Comparison of ENCODE assay signal across 1 cellular context in the genomic region with DNA sequence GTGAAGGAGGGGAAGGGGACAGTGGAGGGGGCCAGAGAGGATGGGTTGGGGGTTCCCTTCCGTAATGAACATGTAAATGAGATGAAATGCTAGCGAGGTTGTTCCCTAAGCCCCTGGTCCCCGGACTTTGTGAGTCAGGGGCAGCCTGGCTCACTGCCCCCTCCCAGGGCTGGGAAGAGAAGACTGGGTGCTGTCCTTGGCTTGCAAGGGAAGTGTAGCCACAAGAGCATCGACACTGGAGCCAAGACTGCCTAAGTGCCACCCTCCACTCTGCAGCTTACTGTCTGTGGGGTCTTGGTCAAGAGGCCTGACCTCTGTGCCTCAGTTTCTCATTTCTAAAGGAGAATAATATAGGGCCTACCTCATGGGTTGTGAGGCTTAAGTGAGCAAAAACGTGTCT.
TF ChIP-seq lines count a peak whose summit lies in the region.

No MANE protein-coding gene starts in this region.

TF ChIP-seq in H1, 55 proteins besides CTCF, POLR2A, EP300 and RAD21:
- TF ChIP-seq RFX5 (IDR thresholded peaks at IDR 0.05; ENCODE audit: borderline replicate concordance, low read depth, low read length) = no peak
- TF ChIP-seq, protein P1, sequence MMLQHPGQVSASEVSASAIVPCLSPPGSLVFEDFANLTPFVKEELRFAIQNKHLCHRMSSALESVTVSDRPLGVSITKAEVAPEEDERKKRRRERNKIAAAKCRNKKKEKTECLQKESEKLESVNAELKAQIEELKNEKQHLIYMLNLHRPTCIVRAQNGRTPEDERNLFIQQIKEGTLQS (IDR thresholded peaks at IDR 0.05; ENCODE audit: insufficient read depth, low read depth, low read length) = no peak
- no peak for TF ChIP-seq GABPA (IDR thresholded peaks at IDR 0.05; ENCODE audit: borderline replicate concordance, insufficient read depth, low read length)
- TF ChIP-seq SAP30 (IDR thresholded peaks at IDR 0.05; ENCODE audit: insufficient read depth, insufficient replicate concordance, low read length) = no peak
- no peak for TF ChIP-seq RXRA (IDR thresholded peaks at IDR 0.05; ENCODE audit: insufficient read depth, low read depth, low read length)
- no peak for TF ChIP-seq JUN (IDR thresholded peaks at IDR 0.05; ENCODE audit: low read depth, low read length)
- TF ChIP-seq BCL11A (IDR thresholded peaks at IDR 0.05; ENCODE audit: low read depth in 2 of 2, low read length in 2 of 2) = no peak
- TF ChIP-seq SIRT6 (IDR thresholded peaks at IDR 0.05; ENCODE audit: low read length) = no peak
- TF ChIP-seq JUND (IDR thresholded peaks at IDR 0.05; ENCODE audit: low read length) = no peak
- TF ChIP-seq CHD1 (IDR thresholded peaks at IDR 0.05; ENCODE audit: low read depth, low read length) = no peak
